8 cellular contexts compared by ENCODE assay signal in genomic region chr16:89909777-89910716, GRCh38. TPM values are rescaled to one million over a fixed set of nuclear protein-coding genes. Genes with fewer than 3 reads are reported as not detected.
DNase-seq lines count a peak whose midpoint lies in the region; ATAC-seq lines count a peak whose summit lies in the region.

No MANE protein-coding gene starts in this region.

- ATAC-seq in GM18909 (IDR thresholded peaks at IDR 0.05; ENCODE audit: poor library complexity, unreplicated experiment), result peak; percentile 45
- no peak for ATAC-seq in GM18511 (IDR thresholded peaks at IDR 0.05; ENCODE audit: unreplicated experiment)

- DNase-seq in A172 (ENCODE audit: low spot score) (peak; percentile 89), NCI-H69 (lab: John Stamatoyannopoulos, UW) (peak; percentile 54), lung microvascular endothelial cell (ENCODE audit: low read depth in 2 of 2) (peak; percentile 78 to 86)
- DNase-seq in activated CD4-positive, alpha-beta T cell treated with anti-CD3 and anti-CD28 coated beads, Interleukin-2, amount 50 U/mL, for 48 hours, result peak; percentile 76 to 77
- peak; percentile 61 for DNase-seq in effector CD4-positive, alpha-beta T cell
- peak; percentile 57 to 61 for DNase-seq in stimulated activated CD8-positive, alpha-beta memory T cell treated with anti-CD3 and anti-CD28 coated beads, Interleukin-2, amount 100 ng/mL, for 48 hours (ENCODE audit: low read depth in 2 of 2)

RNA-seq across cellular contexts. Expression of gene MC1R, which starts 8.6 kb away (rescaled TPM):
- total RNA-seq in A172 (2014; rRNA removed; shearing (Covaris generic)), result 7.2 and 9.8 TPM in 2 replicates
- 0.65 and 0.79 TPM in 2 replicates for total RNA-seq in lung microvascular endothelial cell

RNA-seq across cellular contexts. Expression of gene TUBB3, which starts 13.1 kb away (rescaled TPM):
- 743 and 810 TPM in 2 replicates for total RNA-seq in A172 (2014; rRNA removed; shearing (Covaris generic))
- total RNA-seq in lung microvascular endothelial cell, result 33.5 and 122 TPM in 2 replicates

RNA-seq across cellular contexts. Expression of gene TCF25, which starts 36.7 kb away (rescaled TPM):
- 145 and 153 TPM in 2 replicates for total RNA-seq in A172 (2014; rRNA removed; shearing (Covaris generic))
- 115 and 136 TPM in 2 replicates for total RNA-seq in lung microvascular endothelial cell

RNA-seq across cellular contexts. Expression of gene DEF8, which starts 38.5 kb away (rescaled TPM):
- total RNA-seq in A172 (2014; rRNA removed; shearing (Covaris generic)), result 116 and 146 TPM in 2 replicates
- total RNA-seq in lung microvascular endothelial cell, result 84.1 and 97.0 TPM in 2 replicates
